In the genomic region with DNA sequence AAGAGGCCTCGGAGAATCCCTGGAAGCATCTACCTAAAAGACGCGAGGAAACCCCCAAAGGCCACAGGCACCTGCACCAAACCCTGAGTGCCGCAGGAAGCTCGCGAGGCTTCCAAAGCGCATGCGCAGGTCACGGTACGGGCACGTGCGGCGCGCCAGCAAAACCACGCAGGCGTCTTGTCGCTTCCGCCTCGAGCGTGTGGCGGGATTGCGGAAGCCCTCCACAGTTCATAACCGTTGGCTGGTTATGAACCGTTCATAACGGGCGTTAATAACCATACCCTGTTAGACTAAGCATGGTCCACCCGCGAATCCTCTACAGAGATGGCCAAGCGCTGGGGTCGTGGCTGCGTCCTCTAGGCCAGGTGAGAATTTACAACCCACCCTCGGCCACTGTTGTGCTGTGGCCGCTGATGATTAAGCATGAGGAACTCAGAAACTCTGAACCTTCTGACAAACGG, we compare ENCODE assay signal across 9 cellular contexts. TPM values are rescaled to one million over a fixed set of nuclear protein-coding genes. Genes with fewer than 3 reads are reported as not detected.
DNase-seq lines count a peak whose midpoint lies in the region; ATAC-seq and TF ChIP-seq lines count a peak whose summit lies in the region.
"Had no signal": no experiment of that assay in that cellular context is flagged by ENCODE, and none has a peak within 500 bp of the region (broad histone marks: within the 10 kb centered on the region; RNA-seq: fewer than 3 reads in every experiment).

No MANE protein-coding gene starts in this region.

- no peaks in the 10 kb centered on the region for H3K27me3 ChIP-seq in breast epithelium

- H3K4me3 ChIP-seq in breast epithelium: peak overlapping the region; percentile 37 to 62 (median 46)
- H3K4me3 ChIP-seq: BLaER1 had no signal

- no peaks in the 10 kb centered on the region for H3K9me3 Mint-ChIP-seq in MCF 10A (ENCODE audit: unreplicated experiment)

- H3K27ac ChIP-seq in breast epithelium: peak overlapping the region in 1 of 2 donors; percentile 32
- H3K27ac ChIP-seq: BLaER1 had no signal

- DNase-seq in breast epithelium (ENCODE audit: low spot score in 2 of 2): no peak
- DNase-seq in MCF 10A (ENCODE audit: unreplicated experiment): no peak
- peak; percentile 56 to 71 for DNase-seq in activated CD4-positive, alpha-beta T cell treated with anti-CD3 and anti-CD28 coated beads for 24 hours (ENCODE audit: low read depth in 2 of 2)
- DNase-seq in cerebellum (ENCODE audit: low spot score): peak; percentile 61
- DNase-seq in mucosa of gallbladder (ENCODE audit: low spot score): peak; percentile 63
- DNase-seq in stimulated activated CD8-positive, alpha-beta memory T cell treated with anti-CD3 and anti-CD28 coated beads, Interleukin-4, amount 100 ng/mL, for 24 hours (ENCODE audit: low read depth): peak; percentile 68

- no peaks in the 10 kb centered on the region for H3K27me3 Mint-ChIP-seq in MCF 10A (ENCODE audit: insufficient read depth, unreplicated experiment)

- CTCF ChIA-PET in MCF 10A (lab: Yijun Ruan, JAX): interaction anchor here (1.2 to 11.3 kb wide), 3 partner anchors 10 to 159 kb away, joined by 3 to 167 read pairs (median 3); no protein-coding TSS in a partner anchor

- no peaks in the 10 kb centered on the region for H3K4me1 ChIP-seq in breast epithelium
- H3K4me1 ChIP-seq: BLaER1 had no signal

- peaks cover 26% of the 10 kb centered on the region for H3K36me3 Mint-ChIP-seq in MCF 10A (ENCODE audit: insufficient read depth, unreplicated experiment)

- no peak for TF ChIP-seq POLR2A in breast epithelium (IDR thresholded peaks at IDR 0.05)

- POLR2A ChIA-PET in MCF 10A (lab: Yijun Ruan, JAX): interaction anchor here (0.9 to 3.5 kb wide), 2 partner anchors 117 to 159 kb away, joined by 3 to 27 read pairs; no protein-coding TSS in a partner anchor

- no peak overlapping the region for H3K27ac Mint-ChIP-seq in MCF 10A (ENCODE audit: low read depth, unreplicated experiment)

- ATAC-seq in GM21526 (IDR thresholded peaks at IDR 0.05; ENCODE audit: low FRiP score, unreplicated experiment): no peak
- no peak for ATAC-seq in GM19455 (IDR thresholded peaks at IDR 0.05; ENCODE audit: unreplicated experiment)

- intact Hi-C loops in breast epithelium (cut with DNase I; ENCODE audit: low total_unique reads) (loop anchor here (10.0 kb wide), 1 partner anchor 307 kb away; no protein-coding TSS in a partner anchor), MCF 10A (cut with micrococcal nuclease) (no loop called here)

- H3K9me3 ChIP-seq in breast epithelium: no peaks in the 10 kb centered on the region

- no peak overlapping the region for H3K4me3 Mint-ChIP-seq in MCF 10A (ENCODE audit: unreplicated experiment)

- peaks cover 4% of the 10 kb centered on the region for H3K36me3 ChIP-seq in breast epithelium

- TF ChIP-seq CTCF in breast epithelium (IDR thresholded peaks at IDR 0.05) (no peak), MCF 10A (IDR thresholded peaks at IDR 0.05; ENCODE audit: unreplicated experiment) (no peak)

- no TSS peak for BruUV-seq in MCF 10A (replicated peaks; lab: Mats Ljungman, UMichigan)

- H3K4me1 Mint-ChIP-seq in MCF 10A (ENCODE audit: insufficient read depth, unreplicated experiment): no peaks in the 10 kb centered on the region

RNA-seq across cellular contexts. Expression of gene MORC2, which starts 46.4 kb away (rescaled TPM):
- total RNA-seq in breast epithelium (10 to 100 TPM; 12.8 to 22.9 (median 19.6) TPM), MCF 10A (2022) (35.7 and 36.1 TPM in 2 replicates), cerebellum (22.7 TPM), mucosa of gallbladder (21.5 TPM)

RNA-seq across cellular contexts. Expression of gene TUG1, which starts 46.9 kb away (rescaled TPM):
- total RNA-seq in breast epithelium (100 to 1,000 TPM in 1 of 3 donors, 10 to 100 TPM in 2; 59.7 to 116 (median 84.9) TPM), MCF 10A (2022) (85.5 and 99.0 TPM in 2 replicates), cerebellum (103 TPM), mucosa of gallbladder (79.4 TPM)

Comparison
In these comparisons a context has a peak if more than half of its experiments do, and no peak if none do; other contexts are left out.
1. DNase-seq: peak in activated CD4-positive, alpha-beta T cell treated with anti-CD3 and anti-CD28 coated beads for 24 hours (2 of 2), cerebellum (single experiment), mucosa of gallbladder (single experiment) and stimulated activated CD8-positive, alpha-beta memory T cell treated with anti-CD3 and anti-CD28 coated beads, Interleukin-4, amount 100 ng/mL, for 24 hours (single experiment); none in breast epithelium (0 of 2) and MCF 10A (single experiment).